Comparison of ENCODE assay signal across 9 cellular contexts in genomic region chr11:9600651-9601040, GRCh38. TPM values are rescaled to one million over a fixed set of nuclear protein-coding genes. Genes with fewer than 3 reads are reported as not detected.
DNase-seq lines count a peak whose midpoint lies in the region; ATAC-seq and FAIRE-seq lines count a peak whose summit lies in the region.
"Had no signal": no experiment of that assay in that cellular context is flagged by ENCODE, and none has a peak within 500 bp of the region (broad histone marks: within the 10 kb centered on the region; RNA-seq: fewer than 3 reads in every experiment).

No MANE protein-coding gene starts in this region.

- no peaks in the 10 kb centered on the region for H3K9me3 Mint-ChIP-seq in activated naive CD4-positive, alpha-beta T cell treated with anti-CD3 and anti-CD28 coated beads for 36 hours
- no peaks in the 10 kb centered on the region for H3K9me3 Mint-ChIP-seq in activated CD4-positive, alpha-beta memory T cell treated with anti-CD3 and anti-CD28 coated beads for 36 hours
- no peaks in the 10 kb centered on the region for H3K9me3 Mint-ChIP-seq in stimulated activated effector memory CD8-positive, alpha-beta T cell treated with anti-CD3 and anti-CD28 coated beads, Interleukin-12 subunit alpha, Interleukin-12 subunit beta, amount 100 ng/mL, for 72 hours

- peak overlapping the region; percentile 67 for H3K4me3 Mint-ChIP-seq in activated naive CD4-positive, alpha-beta T cell treated with anti-CD3 and anti-CD28 coated beads for 36 hours
- H3K4me3 Mint-ChIP-seq in activated CD4-positive, alpha-beta memory T cell treated with anti-CD3 and anti-CD28 coated beads for 36 hours = peak overlapping the region; percentile 68
- H3K4me3 Mint-ChIP-seq in stimulated activated effector memory CD8-positive, alpha-beta T cell treated with anti-CD3 and anti-CD28 coated beads, Interleukin-12 subunit alpha, Interleukin-12 subunit beta, amount 100 ng/mL, for 72 hours = peak overlapping the region; percentile 49

- DNase-seq in activated naive CD4-positive, alpha-beta T cell treated with anti-CD3 and anti-CD28 coated beads for 36 hours = peak; percentile 45
- DNase-seq in activated naive CD4-positive, alpha-beta T cell treated with Interleukin-2 at 50 U/mL for 16 hours = no peak
- peak; percentile 48 for DNase-seq in activated CD4-positive, alpha-beta memory T cell treated with anti-CD3 and anti-CD28 coated beads for 36 hours
- DNase-seq in stimulated activated effector memory CD8-positive, alpha-beta T cell treated with anti-CD3 and anti-CD28 coated beads, Interleukin-12 subunit alpha, Interleukin-12 subunit beta, amount 100 ng/mL, for 72 hours (ENCODE audit: low spot score in 2 of 2) = no peak
- DNase-seq in NCI-H69 (lab: John Stamatoyannopoulos, UW) (no peak), epidermal melanocyte (ENCODE audit: insufficient read length, low spot score) (no peak), RCC 7860 (ENCODE audit: low spot score) (no peak)
- DNase-seq: pancreas had no signal

- CTCF ChIA-PET in activated naive CD4-positive, alpha-beta T cell treated with anti-CD3 and anti-CD28 coated beads for 36 hours (lab: Charles Lee) = interaction anchor here (1.1 to 5.4 kb wide), 9 partner anchors 9 to 705 kb away, joined by 3 to 64 read pairs (median 5); partner anchors contain the start of gene ADM
- CTCF ChIA-PET in activated CD4-positive, alpha-beta memory T cell treated with anti-CD3 and anti-CD28 coated beads for 36 hours (lab: Charles Lee) = interaction anchor here (0.6 to 3.9 kb wide), 10 partner anchors 10 to 438 kb away, joined by 3 to 63 read pairs (median 6); partner anchors contain the start of gene WEE1

- H3K27me3 Mint-ChIP-seq in activated naive CD4-positive, alpha-beta T cell treated with anti-CD3 and anti-CD28 coated beads for 36 hours (ENCODE audit: low read depth) = peaks cover 2% of the 10 kb centered on the region
- H3K27me3 Mint-ChIP-seq in activated CD4-positive, alpha-beta memory T cell treated with anti-CD3 and anti-CD28 coated beads for 36 hours = no peaks in the 10 kb centered on the region

- H3K4me1 Mint-ChIP-seq in activated naive CD4-positive, alpha-beta T cell treated with anti-CD3 and anti-CD28 coated beads for 36 hours (ENCODE audit: low read depth) = peaks cover 27% of the 10 kb centered on the region
- H3K4me1 Mint-ChIP-seq in activated CD4-positive, alpha-beta memory T cell treated with anti-CD3 and anti-CD28 coated beads for 36 hours (ENCODE audit: low read depth) = peaks cover 24% of the 10 kb centered on the region
- peaks cover 37% of the 10 kb centered on the region for H3K4me1 Mint-ChIP-seq in stimulated activated effector memory CD8-positive, alpha-beta T cell treated with anti-CD3 and anti-CD28 coated beads, Interleukin-12 subunit alpha, Interleukin-12 subunit beta, amount 100 ng/mL, for 72 hours

- peak; percentile 35 for ATAC-seq in HG03103 (IDR thresholded peaks at IDR 0.05; ENCODE audit: low read depth, unreplicated experiment)
- peak; percentile 31 for ATAC-seq in stimulated activated effector memory CD8-positive, alpha-beta T cell treated with anti-CD3 and anti-CD28 coated beads, Interleukin-12 subunit alpha, Interleukin-12 subunit beta, amount 100 ng/mL, for 72 hours

- POLR2A ChIA-PET in activated CD4-positive, alpha-beta memory T cell treated with anti-CD3 and anti-CD28 coated beads for 36 hours (lab: Charles Lee) = interaction anchor here (1.6 to 2.2 kb wide), 4 partner anchors 12 to 159 kb away, joined by 6 to 27 read pairs (median 23); partner anchors contain the start of gene WEE1

- H3K27ac Mint-ChIP-seq in activated naive CD4-positive, alpha-beta T cell treated with anti-CD3 and anti-CD28 coated beads for 36 hours = peak overlapping the region; percentile 84
- H3K27ac Mint-ChIP-seq in activated CD4-positive, alpha-beta memory T cell treated with anti-CD3 and anti-CD28 coated beads for 36 hours = peak overlapping the region; percentile 84
- peak overlapping the region; percentile 60 for H3K27ac Mint-ChIP-seq in stimulated activated effector memory CD8-positive, alpha-beta T cell treated with anti-CD3 and anti-CD28 coated beads, Interleukin-12 subunit alpha, Interleukin-12 subunit beta, amount 100 ng/mL, for 72 hours

- intact Hi-C loops in activated naive CD4-positive, alpha-beta T cell treated with anti-CD3 and anti-CD28 coated beads for 36 hours (cut with micrococcal nuclease) = loop anchor here (1.0 to 2.0 kb wide), 4 partner anchors 13 to 336 kb away; partner anchors contain the start of genes WEE1 and ZNF143
- intact Hi-C loops in activated CD4-positive, alpha-beta memory T cell treated with anti-CD3 and anti-CD28 coated beads for 36 hours (cut with micrococcal nuclease) = loop anchor here (1.0 to 2.0 kb wide), 4 partner anchors 13 to 140 kb away; no protein-coding TSS in a partner anchor

- no peaks in the 10 kb centered on the region for H3K36me3 Mint-ChIP-seq in activated naive CD4-positive, alpha-beta T cell treated with anti-CD3 and anti-CD28 coated beads for 36 hours (ENCODE audit: low read depth)
- H3K36me3 Mint-ChIP-seq in activated CD4-positive, alpha-beta memory T cell treated with anti-CD3 and anti-CD28 coated beads for 36 hours = no peaks in the 10 kb centered on the region
- peaks cover 7% of the 10 kb centered on the region for H3K36me3 Mint-ChIP-seq in stimulated activated effector memory CD8-positive, alpha-beta T cell treated with anti-CD3 and anti-CD28 coated beads, Interleukin-12 subunit alpha, Interleukin-12 subunit beta, amount 100 ng/mL, for 72 hours

- no peak for FAIRE-seq in RCC 7860 (lab: Jason Lieb, UNC)
- FAIRE-seq: pancreas had no signal

RNA-seq across cellular contexts. Expression of gene WEE1, which starts 27.2 kb away (rescaled TPM):
- total RNA-seq in activated naive CD4-positive, alpha-beta T cell treated with anti-CD3 and anti-CD28 coated beads for 36 hours = 10 to 100 TPM; 41.8 to 46.6 TPM
- total RNA-seq in activated CD4-positive, alpha-beta memory T cell treated with anti-CD3 and anti-CD28 coated beads for 36 hours = 10 to 100 TPM; 47.8 to 52.4 TPM

Comparison
In these comparisons a context has a peak if more than half of its experiments do, and no peak if none do; other contexts are left out.
1. DNase-seq: peak in activated naive CD4-positive, alpha-beta T cell treated with anti-CD3 and anti-CD28 coated beads for 36 hours (single experiment) and activated CD4-positive, alpha-beta memory T cell treated with anti-CD3 and anti-CD28 coated beads for 36 hours (single experiment); none in activated naive CD4-positive, alpha-beta T cell treated with Interleukin-2 at 50 U/mL for 16 hours (single experiment), stimulated activated effector memory CD8-positive, alpha-beta T cell treated with anti-CD3 and anti-CD28 coated beads, Interleukin-12 subunit alpha, Interleukin-12 subunit beta, amount 100 ng/mL, for 72 hours (0 of 2), NCI-H69 (single experiment), epidermal melanocyte (single experiment) and RCC 7860 (single experiment).
2. Peak in every context shown above with its lines, with median percentiles within 50 percentile points of each other: H3K27ac Mint-ChIP-seq and H3K4me3 Mint-ChIP-seq.